ENCODE assay signal across 1 cellular context in genomic region chr19:43551399-43552197, GRCh38.
A peak's percentile ranks its signal among the peaks of the same experiment; 100 is the strongest.
TF ChIP-seq lines count a peak whose summit lies in the region.

No MANE protein-coding gene starts in this region.

TF ChIP-seq in HEK293, 187 proteins besides CTCF, POLR2A, EP300 and RAD21 (continued from another document):
- no peak for TF ChIP-seq ZNF513 (tag by site-specific recombination; IDR thresholded peaks at IDR 0.05)
- no peak for TF ChIP-seq ZBTB6 (tag by site-specific recombination; IDR thresholded peaks at IDR 0.05)
- no peak for TF ChIP-seq MYNN (tag by site-specific recombination; IDR thresholded peaks at IDR 0.05; ENCODE audit: borderline replicate concordance)
- TF ChIP-seq ZNF777 (tag by site-specific recombination; IDR thresholded peaks at IDR 0.05; ENCODE audit: borderline replicate concordance), result no peak
- no peak for TF ChIP-seq ZNF223 (tag by site-specific recombination; IDR thresholded peaks at IDR 0.05)
- TF ChIP-seq SP7 (tag by site-specific recombination; IDR thresholded peaks at IDR 0.05), result no peak
- TF ChIP-seq PRDM1 (tag by site-specific recombination; IDR thresholded peaks at IDR 0.05), result peak; percentile 94
- peak; percentile 11; the same call in 1 of the 2 replicates for TF ChIP-seq GLIS2 (tag by site-specific recombination; IDR thresholded peaks at IDR 0.05)
- no peak for TF ChIP-seq ZNF146 (tag by site-specific recombination; IDR thresholded peaks at IDR 0.05)
- TF ChIP-seq KLF7 (tag by site-specific recombination; IDR thresholded peaks at IDR 0.05; ENCODE audit: borderline replicate concordance), result no peak
- TF ChIP-seq ZNF2 (tag by site-specific recombination; IDR thresholded peaks at IDR 0.05), result no peak
- no peak for TF ChIP-seq ZNF791 (tag by site-specific recombination; IDR thresholded peaks at IDR 0.05)
- TF ChIP-seq ZSCAN30 (tag by site-specific recombination; IDR thresholded peaks at IDR 0.05), result no peak
- TF ChIP-seq ZNF148 (tag by site-specific recombination; IDR thresholded peaks at IDR 0.05; ENCODE audit: borderline replicate concordance), result 0 out of 2 replicates have a peak, but pooled peaks have one; percentile 60
